23 cellular contexts compared by ENCODE assay signal in the genomic region with DNA sequence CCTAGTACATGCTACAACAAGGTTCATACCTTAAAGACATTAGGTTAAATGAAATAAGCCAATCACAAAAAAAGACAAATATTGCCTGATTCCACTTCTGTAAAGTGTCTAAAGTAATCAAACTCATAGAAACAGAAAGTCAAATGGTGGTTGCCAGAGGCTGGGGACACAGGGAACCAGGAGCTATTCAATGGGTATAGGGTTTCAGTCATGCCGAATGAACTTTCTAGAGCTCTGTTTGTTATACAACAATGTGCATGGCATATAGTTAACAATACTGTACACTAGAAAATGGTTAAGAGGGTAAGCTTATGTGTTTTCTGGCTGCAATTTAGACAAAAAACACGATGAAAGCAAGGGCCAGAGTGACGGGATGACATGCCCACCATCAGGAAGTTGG.
"Had no signal": no experiment of that assay in that cellular context is flagged by ENCODE, and none has a peak within 500 bp of the region (broad histone marks: within the 10 kb centered on the region; RNA-seq: fewer than 3 reads in every experiment).

No MANE protein-coding gene starts in this region.

- ATAC-seq: activated CD8-positive, alpha-beta T cell treated with anti-CD3 and anti-CD28 coated beads for 36 hours; activated naive CD8-positive, alpha-beta T cell treated with anti-CD3 and anti-CD28 coated beads, Interleukin-2, amount 50 U/mL, for 24 hours; activated T-cell treated with anti-CD3 and anti-CD28 coated beads, Interleukin-2, amount 50 U/mL, for 4 hours; activated T-helper 17 cell treated with anti-CD3 and anti-CD28 coated beads, Interleukin-2, amount 50 U/mL, for 72 hours; foreskin keratinocyte; left lung; lower lobe of right lung; naive thymus-derived CD8-positive, alpha-beta T cell; pancreas; stimulated activated memory B cell treated with anti-CD40 and anti-IgM and Interleukin-4, amounts not matched to agents 10 μg/mL and 1 μg/mL and 100 μg/mL, for 72 hours had no signal

- DNase-seq: activated B cell treated with CpG ODN at 0.5 μM for 24 hours; activated CD4-positive, alpha-beta T cell treated with anti-CD3 and anti-CD28 coated beads, Interleukin-2, amount 50 U/mL, for 1 hour; activated CD8-positive, alpha-beta T cell treated with anti-CD3 and anti-CD28 coated beads for 36 hours; activated naive CD8-positive, alpha-beta T cell treated with anti-CD3 and anti-CD28 coated beads, Interleukin-2, amount 50 U/mL, for 24 hours; activated T-cell treated with anti-CD3 and anti-CD28 coated beads, Interleukin-2, amount 50 U/mL, for 4 hours; amygdala; central memory CD4-positive, alpha-beta T cell; effector CD4-positive, alpha-beta T cell; foreskin keratinocyte; left lung; lower lobe of right lung; mesenchymal stem cell; naive thymus-derived CD8-positive, alpha-beta T cell; nucleus accumbens; pancreas; stimulated activated CD4-positive, alpha-beta T cell treated with anti-CD3 and anti-CD28 coated beads, Interleukin-1b, Interleukin-23, amount 100 ng/mL, for 48 hours; stimulated activated CD4-positive, alpha-beta T cell treated with anti-CD3 and anti-CD28 coated beads, Interleukin-4, amount 100 ng/mL, for 4 hours; stimulated activated CD8-positive, alpha-beta memory T cell treated with anti-CD3 and anti-CD28 coated beads, Interleukin-4, amount 100 ng/mL, for 48 hours; stomach; thyroid gland; upper lobe of left lung had no signal
